8 cellular contexts compared by ENCODE assay signal in the genomic region with DNA sequence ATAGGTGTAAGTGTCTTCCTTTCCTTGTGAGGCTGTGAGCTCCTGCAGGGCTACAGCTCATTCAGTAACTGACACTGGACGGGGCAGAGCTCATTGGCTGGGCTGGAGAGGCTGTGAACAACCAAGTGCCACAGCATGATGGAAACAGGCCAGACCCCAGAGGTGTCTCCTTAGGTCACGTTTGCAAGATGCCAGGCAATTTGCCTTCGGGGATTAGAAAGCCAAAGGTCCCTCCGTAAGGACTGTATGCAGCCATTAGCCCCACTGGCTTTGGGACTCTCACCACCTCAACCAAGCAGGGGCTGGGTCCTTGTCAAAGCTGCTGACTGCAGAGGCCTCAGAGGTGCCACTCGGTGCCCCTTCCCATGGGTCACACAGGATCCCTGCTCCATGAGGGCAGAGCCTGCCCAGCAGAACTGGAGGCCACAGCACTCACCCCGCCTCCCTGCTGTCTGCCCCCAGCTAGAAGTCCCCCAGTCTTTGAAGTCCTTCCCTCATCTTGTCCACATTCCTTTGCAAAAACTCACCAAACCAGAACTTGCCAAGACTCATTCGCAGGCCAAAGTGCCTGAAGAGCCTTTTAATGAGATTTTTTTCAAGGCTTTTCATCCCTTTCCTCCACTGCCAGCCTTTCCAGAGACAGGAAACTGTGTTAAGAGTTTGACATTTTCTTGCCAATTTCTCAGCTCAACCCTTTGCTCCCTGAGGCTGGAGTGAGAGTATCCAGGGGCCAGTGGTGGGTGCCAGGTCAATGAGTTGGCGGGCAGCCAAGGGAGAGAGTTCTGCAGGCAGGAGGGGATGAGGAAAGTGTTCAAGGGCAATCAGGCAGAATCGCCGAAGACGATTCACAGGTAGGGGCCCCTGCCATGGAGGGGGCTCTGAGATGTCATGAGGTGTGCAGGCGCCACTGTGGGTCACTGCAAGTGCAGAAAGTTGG. TPM values are rescaled to one million over a fixed set of nuclear protein-coding genes. Genes with fewer than 3 reads are reported as not detected.
DNase-seq lines count a peak whose midpoint lies in the region; ATAC-seq and TF ChIP-seq lines count a peak whose summit lies in the region.
"Had no signal": no experiment of that assay in that cellular context is flagged by ENCODE, and none has a peak within 500 bp of the region (broad histone marks: within the 10 kb centered on the region; RNA-seq: fewer than 3 reads in every experiment).

No MANE protein-coding gene starts in this region.

- ATAC-seq in left lung (peak; percentile 57), GM21619 (IDR thresholded peaks at IDR 0.05; ENCODE audit: unreplicated experiment) (no peak), gastrocnemius medialis (no peak)

- peak; percentile 94 for DNase-seq in HT1080 (ENCODE audit: low read depth)
- peak; percentile 92 for DNase-seq in choroid plexus epithelial cell (ENCODE audit: low read depth)
- peak; percentile 64 to 74 for DNase-seq in left lung
- DNase-seq in ureter (ENCODE audit: low spot score): peak; percentile 64
- no peak for DNase-seq in NCI-H510A (lab: John Stamatoyannopoulos, UW)
- DNase-seq in gastrocnemius medialis: no peak
- DNase-seq: activated naive CD4-positive, alpha-beta T cell treated with Interleukin-2 at 50 U/mL for 16 hours had no signal

- H3K4me3 ChIP-seq in choroid plexus epithelial cell (ENCODE audit: low read depth, low read length) (no peak overlapping the region), left lung (no peak overlapping the region), gastrocnemius medialis (no peak overlapping the region)

- peak overlapping the region; percentile 63 to 66 for H3K27ac ChIP-seq in left lung
- no peak overlapping the region for H3K27ac ChIP-seq in gastrocnemius medialis

- no peaks in the 10 kb centered on the region for H3K27me3 ChIP-seq in left lung
- H3K27me3 ChIP-seq in gastrocnemius medialis: no peaks in the 10 kb centered on the region

- TF ChIP-seq CTCF in choroid plexus epithelial cell (conservative IDR thresholded peaks at IDR 0.05; ENCODE audit: low read depth, low read length) (no peak), left lung (IDR thresholded peaks at IDR 0.05) (no peak), gastrocnemius medialis (IDR thresholded peaks at IDR 0.05 in 4 of 5, conservative IDR thresholded peaks at IDR 0.05 in 1 of 5) (no peak)

- intact Hi-C loops in left lung (cut with DNase I): no loop called here
- intact Hi-C loops in gastrocnemius medialis (cut with DNase I; ENCODE audit: low total_unique reads): no loop called here

- H3K36me3 ChIP-seq in left lung (peaks cover 0 to 34% of the 10 kb centered on the region in 2 donors), gastrocnemius medialis (no peaks in the 10 kb centered on the region)

- in situ Hi-C loops in gastrocnemius medialis (cut with MboI; ENCODE audit: low sequenced_read_pairs in 4 of 4): no loop called here

- TF ChIP-seq POLR2A in gastrocnemius medialis (IDR thresholded peaks at IDR 0.05): no peak

- H3K4me1 ChIP-seq in left lung: peaks cover 31 to 46% of the 10 kb centered on the region in 2 donors
- peaks cover 8 to 9% of the 10 kb centered on the region in 2 donors for H3K4me1 ChIP-seq in gastrocnemius medialis

- H3K9me3 ChIP-seq in left lung (no peaks in the 10 kb centered on the region), gastrocnemius medialis (no peaks in the 10 kb centered on the region)

RNA-seq across cellular contexts. Expression of gene SLC25A51, which starts 39.7 kb away (rescaled TPM):
- total RNA-seq in HT1080 (2014; rRNA removed; shearing (Covaris generic)): 34.3 and 39.8 TPM in 2 replicates
- polyA plus RNA-seq in HT1080 (2015; cell fraction: cytosol; rRNA removed): 24.0 and 24.1 TPM in 2 replicates
- polyA plus RNA-seq in HT1080 (2015; cell fraction: nucleus; rRNA removed): 18.9 and 22.9 TPM in 2 replicates
- 10 to 100 TPM; 30.8 to 39.9 TPM for total RNA-seq in left lung
- total RNA-seq in ureter: 22.1 TPM
- total RNA-seq in gastrocnemius medialis: 10 to 100 TPM; 16.0 to 30.7 (median 22.2) TPM

Comparison
In these comparisons a context has a peak if more than half of its experiments do, and no peak if none do; other contexts are left out.
1. DNase-seq: peak in HT1080 (single experiment), choroid plexus epithelial cell (single experiment), left lung (2 of 2) and ureter (single experiment); none in NCI-H510A (single experiment) and gastrocnemius medialis (0 of 2).
2. H3K27ac ChIP-seq: peak in left lung (2 of 2); none in gastrocnemius medialis (0 of 4).